Comparison of ENCODE assay signal across 19 cellular contexts in the genomic region with DNA sequence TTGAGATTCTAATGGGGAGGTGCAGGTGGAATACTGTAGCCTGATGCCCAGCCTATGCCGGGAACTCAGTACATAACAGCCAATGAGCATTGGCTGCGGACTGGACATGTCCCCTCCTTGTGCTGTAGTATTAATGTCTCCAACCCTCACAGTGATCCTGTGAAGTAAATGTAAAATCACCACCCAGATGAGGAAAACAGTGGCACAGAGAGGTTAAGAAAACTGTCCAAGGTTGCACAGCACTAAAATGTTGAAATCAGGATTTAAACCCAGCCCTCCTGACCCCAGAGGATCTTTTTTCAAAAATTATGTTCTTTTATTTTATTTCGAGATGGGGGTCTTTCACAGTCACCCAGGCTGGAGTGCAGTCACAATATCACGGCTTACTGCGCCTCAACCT. TPM values are rescaled to one million over a fixed set of nuclear protein-coding genes. Genes with fewer than 3 reads are reported as not detected.
A peak's percentile ranks its signal among the peaks of the same experiment; 100 is the strongest.
DNase-seq lines count a peak whose midpoint lies in the region; ATAC-seq, FAIRE-seq and TF ChIP-seq lines count a peak whose summit lies in the region.
"Had no signal": no experiment of that assay in that cellular context is flagged by ENCODE, and none has a peak within 500 bp of the region (broad histone marks: within the 10 kb centered on the region; RNA-seq: fewer than 3 reads in every experiment).

No MANE protein-coding gene starts in this region.

- FAIRE-seq in H1 (lab: Jason Lieb, UNC), result no peak

- H4K20me1 ChIP-seq in H1 (replicated peaks in 1 of 2; ENCODE audit: control insufficient read depth in 1 of 2, insufficient read depth in 2 of 2, low read length in 2 of 2), result no peaks in the 10 kb centered on the region

- no peak overlapping the region for H2BK120ac ChIP-seq in H1 (replicated peaks; ENCODE audit: low read depth, low read length)

- no peak overlapping the region for H2BK15ac ChIP-seq in H1 (ENCODE audit: low read length)

- no peaks in the 10 kb centered on the region for H3K23me2 ChIP-seq in H1 (ENCODE audit: low read depth, low read length)

- TF ChIP-seq POLR2A in H1 (IDR thresholded peaks at IDR 0.05; ENCODE audit: control extremely low read depth in 1 of 2, low read depth in 2 of 2, low read length in 2 of 2), result no peak

- H2BK5ac ChIP-seq in H1 (ENCODE audit: low read depth, low read length), result no peak overlapping the region

- no peak for DNase-seq in stimulated activated naive CD8-positive, alpha-beta T cell treated with anti-CD3 and anti-CD28 coated beads, Interleukin-15, Interleukin-2, amounts not matched to agents 100 U/mL and 50 U/mL, for 24 hours
- DNase-seq in activated CD8-positive, alpha-beta T cell treated with anti-CD3 and anti-CD28 coated beads, Interleukin-2, amount 10 ng/mL, durations not matched to agents 7 days and 5 days, result no peak
- DNase-seq in H1 (ENCODE audit: low read depth in 1 of 2, low spot score in 2 of 2) (no peak), kidney glomerular epithelial cell (lab: John Stamatoyannopoulos, UW) (no peak)
- DNase-seq: activated gamma-delta T cell treated with Interleukin-2 at 50 U/mL for 16 hours, EL, endodermal cell, left ventricle myocardium inferior, NCI-H1048, NCI-H2081 treated with DMSO at 0.1 percent for 48 hours, NCI-H524, tibial artery had no signal

- no peaks in the 10 kb centered on the region for H3K79me1 ChIP-seq in H1 (ENCODE audit: low read depth, low read length)

- H2BK12ac ChIP-seq in H1 (ENCODE audit: low read depth, low read length), result no peak overlapping the region

- no peak for TF ChIP-seq EP300 in H1 (IDR thresholded peaks at IDR 0.05; ENCODE audit: borderline replicate concordance in 1 of 2, low read depth in 2 of 2, low read length in 2 of 2)

- no peak overlapping the region for H3K23ac ChIP-seq in H1 (ENCODE audit: insufficient read length)

- no peak overlapping the region for H4K8ac ChIP-seq in H1 (ENCODE audit: extremely low read depth, insufficient read depth, low read length)

- H3K27me3 Mint-ChIP-seq in stimulated activated naive CD8-positive, alpha-beta T cell treated with anti-CD3 and anti-CD28 coated beads, Interleukin-15, Interleukin-2, amounts not matched to agents 100 ng/mL and 50 ng/mL, for 24 hours, result no peaks in the 10 kb centered on the region
- no peaks in the 10 kb centered on the region for H3K27me3 Mint-ChIP-seq in activated CD8-positive, alpha-beta T cell treated with anti-CD3 and anti-CD28 coated beads, Interleukin-2, amount 10 ng/mL, durations not matched to agents 7 days and 5 days (ENCODE audit: low read depth)

- H3K4me3 ChIP-seq in H1 (ENCODE audit: extremely low read depth in 1 of 4, insufficient read depth in 2 of 4, low read depth in 3 of 4, low read length in 4 of 4), result no peak overlapping the region
- H3K4me3 ChIP-seq: left ventricle myocardium inferior, tibial artery had no signal

- peaks cover 96% of the 10 kb centered on the region for H3K4me1 Mint-ChIP-seq in stimulated activated naive CD8-positive, alpha-beta T cell treated with anti-CD3 and anti-CD28 coated beads, Interleukin-15, Interleukin-2, amounts not matched to agents 100 ng/mL and 50 ng/mL, for 24 hours (ENCODE audit: low read depth)
- peaks cover 93% of the 10 kb centered on the region for H3K4me1 Mint-ChIP-seq in activated CD8-positive, alpha-beta T cell treated with anti-CD3 and anti-CD28 coated beads, Interleukin-2, amount 10 ng/mL, durations not matched to agents 7 days and 5 days (ENCODE audit: low read depth)
- H3K4me1 Mint-ChIP-seq: endodermal cell had no signal

- no peak for TF ChIP-seq RAD21 in H1 (IDR thresholded peaks at IDR 0.05 in 1 of 2, conservative IDR thresholded peaks at IDR 0.05 in 1 of 2; ENCODE audit: low read depth in 2 of 2, low read length in 2 of 2)

- TF ChIP-seq CTCF in H1 (IDR thresholded peaks at IDR 0.05; ENCODE audit: control extremely low read depth in 1 of 3, insufficient read depth in 1 of 3, low read depth in 1 of 3, low read length in 3 of 3), result no peak

- H3K27ac Mint-ChIP-seq in stimulated activated naive CD8-positive, alpha-beta T cell treated with anti-CD3 and anti-CD28 coated beads, Interleukin-15, Interleukin-2, amounts not matched to agents 100 ng/mL and 50 ng/mL, for 24 hours, result peak overlapping the region; percentile 99
- H3K27ac Mint-ChIP-seq in activated CD8-positive, alpha-beta T cell treated with anti-CD3 and anti-CD28 coated beads, Interleukin-2, amount 10 ng/mL, durations not matched to agents 7 days and 5 days, result peak overlapping the region; percentile 82
- H3K27ac Mint-ChIP-seq: endodermal cell had no signal

- CTCF ChIA-PET in activated CD8-positive, alpha-beta T cell treated with anti-CD3 and anti-CD28 coated beads, Interleukin-2, amount 10 ng/mL, durations not matched to agents 7 days and 5 days (lab: Charles Lee), result interaction anchor here (0.9 to 2.4 kb wide), 3 partner anchors 10 to 45 kb away, joined by 3 to 9 read pairs (median 4); no protein-coding TSS in a partner anchor
- CTCF ChIA-PET in H1 (lab: Charles Lee; ENCODE audit: partially characterized antibody), result interaction anchor here (1.9 kb wide), 1 partner anchor 33 kb away, joined by 5 read pairs; no protein-coding TSS in a partner anchor

- H3K4ac ChIP-seq in H1 (replicated peaks; ENCODE audit: insufficient read length, low read depth, low read length), result peak overlapping the region; percentile 79

- H3K4me2 ChIP-seq in H1 (ENCODE audit: insufficient read depth in 1 of 2, low read depth in 2 of 2, low read length in 2 of 2), result no peak overlapping the region
- H3K4me2 ChIP-seq: KMS-11 had no signal

- no peaks in the 10 kb centered on the region for H3K79me2 ChIP-seq in H1 (ENCODE audit: control insufficient read depth in 1 of 2, insufficient read depth in 2 of 2, low read length in 2 of 2)

- POLR2A ChIA-PET in activated CD8-positive, alpha-beta T cell treated with anti-CD3 and anti-CD28 coated beads, Interleukin-2, amount 10 ng/mL, durations not matched to agents 7 days and 5 days (lab: Charles Lee), result interaction anchor here (3.1 to 7.6 kb wide), 2 partner anchors 8 to 10 kb away, joined by 38 to 58 read pairs; partner anchors contain the start of gene NLRC5
- POLR2A ChIA-PET in H1 (lab: Charles Lee; ENCODE audit: partially characterized antibody), result no interaction called here

- no peaks in the 10 kb centered on the region for H3K9me3 ChIP-seq in H1 (ENCODE audit: insufficient read depth in 2 of 2, low read depth in 1 of 2, low read length in 1 of 2)
- H3K9me3 ChIP-seq: left ventricle myocardium inferior, tibial artery had no signal

- H4K91ac ChIP-seq in H1 (replicated peaks; ENCODE audit: insufficient read length, low read length), result no peak overlapping the region

- no peak overlapping the region for H3K27ac ChIP-seq in H1 (ENCODE audit: low read depth, low read length)
- H3K27ac ChIP-seq: KMS-11, RWPE1, tibial artery had no signal

- no peak overlapping the region for H4K5ac ChIP-seq in H1 (ENCODE audit: insufficient read length, low read depth, low read length)

- no peak overlapping the region for H3K18ac ChIP-seq in H1 (ENCODE audit: extremely low read depth, low read length)

- 92% methylated on average over 5 of the region's 5 CpGs; no CpG with 5 or more reads in 1 of the 2 experiments for WGBS in H1 (ENCODE audit: extremely low coverage in 1 of 2, insufficient coverage in 1 of 2, insufficient read length in 1 of 2, insufficient replicate concordance in 2 of 2, low coverage in 1 of 2, low lambda C conversion rate in 2 of 2, missing lambda C conversion rate in 1 of 2), 2 experiments

- H3K36me3 ChIP-seq in H1 (ENCODE audit: control insufficient read depth in 2 of 4, insufficient read depth in 4 of 4, low read length in 3 of 4), result no peaks in the 10 kb centered on the region
- H3K36me3 ChIP-seq: left ventricle myocardium inferior, tibial artery had no signal

- peaks cover 59% of the 10 kb centered on the region for H3K36me3 Mint-ChIP-seq in stimulated activated naive CD8-positive, alpha-beta T cell treated with anti-CD3 and anti-CD28 coated beads, Interleukin-15, Interleukin-2, amounts not matched to agents 100 ng/mL and 50 ng/mL, for 24 hours (ENCODE audit: low read depth)
- H3K36me3 Mint-ChIP-seq in activated CD8-positive, alpha-beta T cell treated with anti-CD3 and anti-CD28 coated beads, Interleukin-2, amount 10 ng/mL, durations not matched to agents 7 days and 5 days (ENCODE audit: low read depth), result peaks cover 80% of the 10 kb centered on the region

- H3K14ac ChIP-seq in H1 (ENCODE audit: insufficient read length), result no peak overlapping the region

- H3K56ac ChIP-seq in H1 (replicated peaks; ENCODE audit: insufficient read length, low read depth, low read length), result no peak overlapping the region

- no peak overlapping the region for H3K4me3 Mint-ChIP-seq in stimulated activated naive CD8-positive, alpha-beta T cell treated with anti-CD3 and anti-CD28 coated beads, Interleukin-15, Interleukin-2, amounts not matched to agents 100 ng/mL and 50 ng/mL, for 24 hours
- H3K4me3 Mint-ChIP-seq in activated CD8-positive, alpha-beta T cell treated with anti-CD3 and anti-CD28 coated beads, Interleukin-2, amount 10 ng/mL, durations not matched to agents 7 days and 5 days, result no peak overlapping the region
- H3K4me3 Mint-ChIP-seq: endodermal cell had no signal

- no peak overlapping the region for H2BK20ac ChIP-seq in H1 (ENCODE audit: low read length)

- no peak overlapping the region for H3K9ac ChIP-seq in H1 (replicated peaks in 1 of 4; ENCODE audit: extremely low read depth in 1 of 4, low read depth in 3 of 4, low read length in 3 of 4)
- H3K9ac ChIP-seq: KMS-11 had no signal

- H3K9me3 Mint-ChIP-seq in stimulated activated naive CD8-positive, alpha-beta T cell treated with anti-CD3 and anti-CD28 coated beads, Interleukin-15, Interleukin-2, amounts not matched to agents 100 ng/mL and 50 ng/mL, for 24 hours, result peaks cover 4% of the 10 kb centered on the region
- no peaks in the 10 kb centered on the region for H3K9me3 Mint-ChIP-seq in activated CD8-positive, alpha-beta T cell treated with anti-CD3 and anti-CD28 coated beads, Interleukin-2, amount 10 ng/mL, durations not matched to agents 7 days and 5 days (ENCODE audit: insufficient read depth)
- H3K9me3 Mint-ChIP-seq: endodermal cell had no signal

- no peak for ATAC-seq in stimulated activated naive CD8-positive, alpha-beta T cell treated with anti-CD3 and anti-CD28 coated beads, Interleukin-15, Interleukin-2, amounts not matched to agents 100 U/mL and 50 U/mL, for 24 hours
- no peak for ATAC-seq in activated CD8-positive, alpha-beta T cell treated with anti-CD3 and anti-CD28 coated beads, Interleukin-2, amount 10 ng/mL, durations not matched to agents 7 days and 5 days
- ATAC-seq in GM19467 (IDR thresholded peaks at IDR 0.05; ENCODE audit: unreplicated experiment) (no peak), GM21717 (IDR thresholded peaks at IDR 0.05; ENCODE audit: unreplicated experiment) (no peak)
- ATAC-seq: SK-N-SH treated with all-trans-retinoic acid at 6 μM for 48 hours had no signal

- H2AK5ac ChIP-seq in H1 (ENCODE audit: low read depth, low read length), result no peak overlapping the region

- H3K27me3 ChIP-seq in H1 (replicated peaks in 1 of 4; ENCODE audit: control insufficient read depth in 3 of 4, extremely low read depth in 1 of 4, insufficient read depth in 3 of 4, low read length in 3 of 4), result peaks cover 0 to 5% (median 0%) of the 10 kb centered on the region in 4 experiments; a peak in 1 of 7 replicates
- H3K27me3 ChIP-seq: tibial artery had no signal

- H2AFZ ChIP-seq in H1 (ENCODE audit: low read length), result no peak overlapping the region

- H3K4me1 ChIP-seq in H1 (replicated peaks in 1 of 4; ENCODE audit: control insufficient read depth in 3 of 4, insufficient read depth in 4 of 4, low read length in 3 of 4), result peaks cover 0 to 5% (median 0%) of the 10 kb centered on the region in 4 experiments; a peak in 2 of 7 replicates

RNA-seq across cellular contexts. Expression of gene NLRC5, which starts 7.9 kb away (rescaled TPM):
- total RNA-seq in activated CD8-positive, alpha-beta T cell treated with anti-CD3 and anti-CD28 coated beads, Interleukin-2, amount 10 ng/mL, durations not matched to agents 7 days and 5 days, result 100 to 1,000 TPM; 280 to 291 TPM
- total RNA-seq in H1 (2021; fragmentation: NEBNext Ultra II Directional; extraction: Animal tissue kit (Norgen Biotek cat#: 25700)), result 2.8 and 3.2 TPM in 2 replicates
- 2.0 and 2.2 TPM in 2 replicates for polyA plus RNA-seq in H1 (2011; rRNA removed)
- polyA plus RNA-seq in H1 (2011; cell fraction: cytosol; rRNA removed), result 1.8 TPM
- 8.8 TPM for polyA plus RNA-seq in H1 (2011; cell fraction: nucleus; rRNA removed)
- 0.97 to 4.4 TPM (median 2.8 TPM) in 4 replicates for polyA plus RNA-seq in H1 (2012, experiment 1 of 2)
- polyA plus RNA-seq in H1 (2012, experiment 2 of 2), result 1.3 TPM
- 1.3 TPM for polyA plus RNA-seq in H1 (2013, experiment 1 of 2)
- 1.1 TPM for polyA plus RNA-seq in H1 (2013, experiment 2 of 2)
- 4.4 and 5.0 TPM in 2 replicates for polyA minus RNA-seq in H1 (2011; rRNA and poly(A)+ RNA removed)
- polyA minus RNA-seq in H1 (2011; cell fraction: cytosol; rRNA and poly(A)+ RNA removed), result 2.4 TPM
- polyA minus RNA-seq in H1 (2011; cell fraction: nucleus; rRNA and poly(A)+ RNA removed), result 10.5 TPM

RNA-seq across cellular contexts. Expression of gene CETP, which starts 35.5 kb away (rescaled TPM):
- total RNA-seq in activated CD8-positive, alpha-beta T cell treated with anti-CD3 and anti-CD28 coated beads, Interleukin-2, amount 10 ng/mL, durations not matched to agents 7 days and 5 days, result not detected
- not detected in 2 replicates for total RNA-seq in H1 (2021; fragmentation: NEBNext Ultra II Directional; extraction: Animal tissue kit (Norgen Biotek cat#: 25700))
- polyA plus RNA-seq in H1 (2011; rRNA removed), result not detected in 2 replicates
- not detected for polyA plus RNA-seq in H1 (2011; cell fraction: cytosol; rRNA removed)
- not detected for polyA plus RNA-seq in H1 (2011; cell fraction: nucleus; rRNA removed)
- 0.09 TPM in 1 of 4 replicates, not detected in the others for polyA plus RNA-seq in H1 (2012, experiment 1 of 2)
- not detected for polyA plus RNA-seq in H1 (2012, experiment 2 of 2)
- polyA plus RNA-seq in H1 (2013, experiment 1 of 2), result not detected
- 0.02 TPM for polyA plus RNA-seq in H1 (2013, experiment 2 of 2)
- polyA minus RNA-seq in H1 (2011; rRNA and poly(A)+ RNA removed), result not detected in 2 replicates
- not detected for polyA minus RNA-seq in H1 (2011; cell fraction: cytosol; rRNA and poly(A)+ RNA removed)
- not detected for polyA minus RNA-seq in H1 (2011; cell fraction: nucleus; rRNA and poly(A)+ RNA removed)
- total RNA-seq: endodermal cell, renal cortical epithelial cell had no signal

Comparison
In these comparisons a context has a peak if more than half of its experiments do, and no peak if none do; other contexts are left out.
1. RNA of gene NLRC5, which starts 7.9 kb away (total RNA-seq): 280 to 291 TPM in activated CD8-positive, alpha-beta T cell treated with anti-CD3 and anti-CD28 coated beads, Interleukin-2, amount 10 ng/mL, durations not matched to agents 7 days and 5 days; 2.8 to 3.2 TPM in H1; every median in the first group is over 10 times any median in the second.